In the genomic region with DNA sequence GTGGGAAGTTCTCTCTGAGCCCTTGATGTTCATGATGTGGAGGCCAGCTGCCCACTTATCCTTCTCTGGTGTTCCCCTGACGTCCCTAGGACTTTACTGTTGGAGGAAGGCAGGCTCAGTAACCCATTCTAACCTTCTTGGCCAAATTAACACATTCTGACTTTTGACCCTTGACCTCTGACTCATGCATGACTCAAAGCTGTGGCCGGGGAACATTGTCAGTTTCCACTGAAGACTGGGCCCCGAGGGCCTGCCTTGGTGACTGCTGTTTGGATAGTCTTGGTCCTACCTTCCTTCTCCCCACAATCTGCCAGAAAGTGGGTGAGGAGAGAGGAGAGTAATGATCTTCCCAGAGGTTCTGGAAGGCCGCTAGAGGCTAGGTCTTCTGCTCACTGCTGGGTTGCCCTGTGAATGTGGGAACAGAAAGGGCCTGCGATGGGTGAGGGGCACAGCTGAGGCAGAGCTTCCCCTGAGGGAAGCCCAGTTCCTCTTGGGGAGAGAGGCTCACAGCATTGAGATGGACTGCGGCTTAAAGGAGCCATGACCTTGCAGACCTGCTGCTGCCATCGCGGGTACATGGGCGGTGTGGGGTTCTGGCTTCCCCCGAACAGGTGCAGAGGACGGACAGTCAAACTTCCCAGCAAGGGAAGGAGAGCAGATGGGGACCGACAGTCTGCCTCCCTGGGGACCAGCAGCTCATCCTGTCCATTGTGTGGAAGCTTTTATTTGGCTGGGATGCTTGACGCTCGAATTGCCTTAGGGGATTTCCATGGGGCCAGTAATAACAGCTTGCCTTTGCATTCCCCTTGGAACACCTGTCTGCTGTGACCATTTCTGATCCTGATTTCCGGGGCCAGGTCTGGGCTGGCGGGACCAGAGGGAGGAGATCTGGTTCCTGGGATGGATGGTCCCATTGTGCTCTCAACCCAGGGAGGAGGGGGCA, we compare ENCODE assay signal across 9 cellular contexts. TPM values are rescaled to one million over a fixed set of nuclear protein-coding genes. Genes with fewer than 3 reads are reported as not detected.
A peak's percentile ranks its signal among the peaks of the same experiment; 100 is the strongest.
DNase-seq lines count a peak whose midpoint lies in the region; ATAC-seq and TF ChIP-seq lines count a peak whose summit lies in the region.
"Had no signal": no experiment of that assay in that cellular context is flagged by ENCODE, and none has a peak within 500 bp of the region (broad histone marks: within the 10 kb centered on the region; RNA-seq: fewer than 3 reads in every experiment).

No MANE protein-coding gene starts in this region.

- intact Hi-C loops in activated naive CD4-positive, alpha-beta T cell treated with anti-CD3 and anti-CD28 coated beads for 36 hours (cut with micrococcal nuclease) = no loop called here

- no peaks in the 10 kb centered on the region for H3K27me3 Mint-ChIP-seq in activated naive CD4-positive, alpha-beta T cell treated with anti-CD3 and anti-CD28 coated beads for 36 hours (ENCODE audit: low read depth)

- no peak overlapping the region for H3K4me3 ChIP-seq in brain microvascular endothelial cell (ENCODE audit: low read depth, low read length)

- in situ Hi-C loops in brain microvascular endothelial cell (cut with HindIII; ENCODE audit: low pct_ligation_motif_present, low sequenced_read_pairs) = no loop called here

- no peaks in the 10 kb centered on the region for H3K9me3 Mint-ChIP-seq in activated naive CD4-positive, alpha-beta T cell treated with anti-CD3 and anti-CD28 coated beads for 36 hours
- H3K9me3 Mint-ChIP-seq: nephron had no signal

- CTCF ChIA-PET in activated naive CD4-positive, alpha-beta T cell treated with anti-CD3 and anti-CD28 coated beads for 36 hours (lab: Charles Lee) = interaction anchor here (0.6 kb wide), 1 partner anchor 161 kb away, joined by 4 read pairs; no protein-coding TSS in a partner anchor

- H3K27ac Mint-ChIP-seq in activated naive CD4-positive, alpha-beta T cell treated with anti-CD3 and anti-CD28 coated beads for 36 hours = no peak overlapping the region
- H3K27ac Mint-ChIP-seq: nephron had no signal

- H3K27ac ChIP-seq in brain microvascular endothelial cell = no peak overlapping the region

- no peak for ATAC-seq in HG03457 (IDR thresholded peaks at IDR 0.05; ENCODE audit: unreplicated experiment)

- TF ChIP-seq CTCF in brain microvascular endothelial cell (IDR thresholded peaks at IDR 0.05; ENCODE audit: low read depth, low read length, missing control alignments) = no peak

- no peaks in the 10 kb centered on the region for H3K36me3 ChIP-seq in brain microvascular endothelial cell (replicated peaks)

- H3K4me1 Mint-ChIP-seq in activated naive CD4-positive, alpha-beta T cell treated with anti-CD3 and anti-CD28 coated beads for 36 hours (ENCODE audit: low read depth) = no peaks in the 10 kb centered on the region

- H3K4me3 Mint-ChIP-seq in activated naive CD4-positive, alpha-beta T cell treated with anti-CD3 and anti-CD28 coated beads for 36 hours = no peak overlapping the region
- H3K4me3 Mint-ChIP-seq: nephron had no signal

- no peaks in the 10 kb centered on the region for H3K27me3 ChIP-seq in brain microvascular endothelial cell (replicated peaks)

- peak; percentile 27 for DNase-seq in activated naive CD4-positive, alpha-beta T cell treated with anti-CD3 and anti-CD28 coated beads for 36 hours
- no peak for DNase-seq in activated naive CD4-positive, alpha-beta T cell (lab: John Stamatoyannopoulos, UW)
- DNase-seq in NCI-H524 (lab: John Stamatoyannopoulos, UW) (peak; percentile 61 to 86), brain microvascular endothelial cell (peak; percentile 59), NCI-H510A (lab: John Stamatoyannopoulos, UW) (no peak), kidney glomerular epithelial cell (lab: John Stamatoyannopoulos, UW) (no peak)
- peak; percentile 55 for DNase-seq in stimulated activated CD8-positive, alpha-beta memory T cell treated with anti-CD3 and anti-CD28 coated beads, Interleukin-4, amount 100 ng/mL, for 48 hours

- H3K36me3 Mint-ChIP-seq in activated naive CD4-positive, alpha-beta T cell treated with anti-CD3 and anti-CD28 coated beads for 36 hours (ENCODE audit: low read depth) = no peaks in the 10 kb centered on the region

RNA-seq across cellular contexts. Expression of gene ADAMTS14, which starts 43.8 kb away (rescaled TPM):
- not detected for total RNA-seq in activated naive CD4-positive, alpha-beta T cell treated with anti-CD3 and anti-CD28 coated beads for 36 hours

Comparison
In these comparisons a context has a peak if more than half of its experiments do, and no peak if none do; other contexts are left out.
1. DNase-seq: peak in activated naive CD4-positive, alpha-beta T cell treated with anti-CD3 and anti-CD28 coated beads for 36 hours (single experiment), NCI-H524 (2 of 2), brain microvascular endothelial cell (single experiment) and stimulated activated CD8-positive, alpha-beta memory T cell treated with anti-CD3 and anti-CD28 coated beads, Interleukin-4, amount 100 ng/mL, for 48 hours (single experiment); none in activated naive CD4-positive, alpha-beta T cell (0 of 4), NCI-H510A (single experiment) and kidney glomerular epithelial cell (single experiment).